13 cellular contexts compared by ENCODE assay signal in genomic region chr3:12227833-12228232, GRCh38.
A peak's percentile ranks its signal among the peaks of the same experiment; 100 is the strongest.
DNase-seq lines count a peak whose midpoint lies in the region; FAIRE-seq and TF ChIP-seq lines count a peak whose summit lies in the region.
"Had no signal": no experiment of that assay in that cellular context is flagged by ENCODE, and none has a peak within 500 bp of the region (broad histone marks: within the 10 kb centered on the region; RNA-seq: fewer than 3 reads in every experiment).

No MANE protein-coding gene starts in this region.

- intact Hi-C loops in stomach (cut with DNase I; ENCODE audit: low total_unique reads), result no loop called here

- peaks cover 11 to 49% (median 31%) of the 10 kb centered on the region in 4 donors for H3K4me1 ChIP-seq in stomach
- H3K4me1 ChIP-seq: prostate gland had no signal

- 67 to 86% (median 83%) methylated on average over 3 of the region's 3 CpGs for WGBS in stomach, 5 donors

- no peak for DNase-seq in H54 (ENCODE audit: insufficient read length, low spot score)
- peak; percentile 48 for DNase-seq in SW480 (ENCODE audit: low spot score)
- peak; percentile 12 for DNase-seq in fibroblast of the conjunctiva (ENCODE audit: low read depth)
- no peak for DNase-seq in stomach
- no peak for DNase-seq in occipital lobe (lab: John Stamatoyannopoulos, UW)
- no peak for DNase-seq in COLO668 (lab: John Stamatoyannopoulos, UW; ENCODE audit: unreplicated experiment)
- DNase-seq in GM13976 (ENCODE audit: low spot score), result no peak
- no peak for DNase-seq in cortex of kidney (lab: John Stamatoyannopoulos, UW)
- DNase-seq: DMS153, hypothalamus, midbrain, T1000 had no signal

- in situ Hi-C loops in GM13976 (cut with MboI; ENCODE audit: low sequenced_read_pairs, unreplicated experiment), result no loop called here

- no peaks in the 10 kb centered on the region for H3K9me3 ChIP-seq in stomach
- H3K9me3 ChIP-seq: prostate gland had no signal

- peak overlapping the region in 3 of 5 donors; percentile 83 to 91 (median 88) for H3K27ac ChIP-seq in stomach
- H3K27ac ChIP-seq: prostate gland had no signal

- no peaks in the 10 kb centered on the region for H3K27me3 ChIP-seq in stomach

- no peak overlapping the region for H3K4me3 ChIP-seq in stomach
- H3K4me3 ChIP-seq: prostate gland had no signal

- H3K36me3 ChIP-seq in stomach, result no peaks in the 10 kb centered on the region
- H3K36me3 ChIP-seq: prostate gland had no signal

- no peak for TF ChIP-seq EP300 in stomach (IDR thresholded peaks at IDR 0.05)

- TF ChIP-seq CTCF in stomach (IDR thresholded peaks at IDR 0.05), result no peak
- no peak for TF ChIP-seq CTCF in GM13976 (IDR thresholded peaks at IDR 0.05; ENCODE audit: borderline replicate concordance, control extremely low read depth, extremely low read depth, insufficient read depth, missing control alignments)

- peak; percentile 95 for FAIRE-seq in H54 (lab: Jason Lieb, UNC)

- TF ChIP-seq POLR2A in H54 (IDR thresholded peaks at IDR 0.05; ENCODE audit: low read depth, low read length) (no peak), stomach (IDR thresholded peaks at IDR 0.05) (no peak)

Comparison
In these comparisons a context has a peak if more than half of its experiments do, and no peak if none do; other contexts are left out.
1. DNase-seq: peak in SW480 (single experiment) and fibroblast of the conjunctiva (single experiment); none in H54 (single experiment), stomach (single experiment), occipital lobe (single experiment), COLO668 (single experiment), GM13976 (single experiment) and cortex of kidney (single experiment).